ENCODE assay signal across 9 cellular contexts in the genomic region with DNA sequence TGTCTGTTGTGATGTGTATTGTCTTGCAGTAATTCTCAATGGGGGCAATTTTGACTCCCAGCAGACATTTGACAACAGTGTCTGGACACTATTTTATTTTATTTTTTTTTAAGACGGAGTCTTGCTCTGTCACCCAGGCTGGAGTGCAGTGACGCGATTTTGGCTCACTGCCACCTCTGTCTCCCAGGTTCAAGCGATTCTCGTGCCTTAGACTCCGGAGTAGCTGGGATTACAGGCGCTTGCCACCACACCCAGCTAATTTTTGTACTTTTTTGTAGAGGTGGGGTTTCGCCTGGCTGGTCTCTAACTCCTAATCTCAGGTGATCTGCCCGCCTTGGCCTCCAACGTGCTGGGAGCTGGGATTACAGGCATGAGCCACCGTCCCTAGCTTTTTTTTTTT. TPM values are rescaled to one million over a fixed set of nuclear protein-coding genes. Genes with fewer than 3 reads are reported as not detected.
A peak's percentile ranks its signal among the peaks of the same experiment; 100 is the strongest.
DNase-seq lines count a peak whose midpoint lies in the region; FAIRE-seq and TF ChIP-seq lines count a peak whose summit lies in the region.
"Had no signal": no experiment of that assay in that cellular context is flagged by ENCODE, and none has a peak within 500 bp of the region (broad histone marks: within the 10 kb centered on the region; RNA-seq: fewer than 3 reads in every experiment).

No MANE protein-coding gene starts in this region.

- H3K23me2 ChIP-seq in H1 (ENCODE audit: low read depth, low read length): peaks cover 10% of the 10 kb centered on the region

- peaks cover 3 to 13% (median 8%) of the 10 kb centered on the region in 4 experiments; a peak in 7 of 8 replicates for H3K36me3 ChIP-seq in H1 (ENCODE audit: control insufficient read depth in 2 of 4, insufficient read depth in 4 of 4, low read length in 3 of 4)
- peaks cover 37% of the 10 kb centered on the region for H3K36me3 ChIP-seq in suprapubic skin

- no peak overlapping the region for H2BK5ac ChIP-seq in H1 (ENCODE audit: low read depth, low read length)

- peaks cover 5% of the 10 kb centered on the region for H3K79me1 ChIP-seq in H1 (ENCODE audit: low read depth, low read length)

- H3K4me1 Mint-ChIP-seq in activated naive CD4-positive, alpha-beta T cell treated with anti-CD3 and anti-CD28 coated beads, Interleukin-2, amount 10 ng/mL, durations not matched to agents 7 days and 5 days: peaks cover 72% of the 10 kb centered on the region

- H3K4me3 ChIP-seq in H1 (ENCODE audit: extremely low read depth in 1 of 4, insufficient read depth in 2 of 4, low read depth in 3 of 4, low read length in 4 of 4) (no peak overlapping the region), suprapubic skin (peak overlapping the region; percentile 95)

- H3K56ac ChIP-seq in H1 (replicated peaks; ENCODE audit: insufficient read length, low read depth, low read length): no peak overlapping the region

- H3K14ac ChIP-seq in H1 (ENCODE audit: insufficient read length): no peak overlapping the region

- H3K27me3 ChIP-seq in H1 (replicated peaks in 1 of 4; ENCODE audit: control insufficient read depth in 3 of 4, extremely low read depth in 1 of 4, insufficient read depth in 3 of 4, low read length in 3 of 4) (no peaks in the 10 kb centered on the region), suprapubic skin (no peaks in the 10 kb centered on the region)

- DNase-seq in activated naive CD4-positive, alpha-beta T cell treated with anti-CD3 and anti-CD28 coated beads, Interleukin-2, amount 10 ng/mL, durations not matched to agents 7 days and 5 days: no peak
- no peak for DNase-seq in activated naive CD4-positive, alpha-beta T cell treated with anti-CD3 and anti-CD28 coated beads, Interleukin-2, amount 50 U/mL, for 16 hours
- DNase-seq in H1 (ENCODE audit: low read depth in 1 of 2, low spot score in 2 of 2) (no peak), suprapubic skin (ENCODE audit: low spot score in 2 of 2) (no peak), HPDE6-E6E7 (ENCODE audit: extremely low spot score) (no peak), caudate nucleus (lab: John Stamatoyannopoulos, UW) (no peak)
- DNase-seq: NCI-H1436 treated with DMSO at 0.1 percent for 48 hours; stimulated activated CD4-positive, alpha-beta T cell treated with anti-CD3 and anti-CD28 coated beads, Interleukin-4, amount 100 ng/mL, for 4 hours had no signal

- no peak overlapping the region for H2BK20ac ChIP-seq in H1 (ENCODE audit: low read length)

- 0 out of 2 replicates have a peak overlapping the region, but pooled peaks have one; percentile 21 for H4K8ac ChIP-seq in H1 (ENCODE audit: extremely low read depth, insufficient read depth, low read length)

- no peak overlapping the region for H4K5ac ChIP-seq in H1 (ENCODE audit: insufficient read length, low read depth, low read length)

- H2AFZ ChIP-seq in H1 (ENCODE audit: low read length): no peak overlapping the region

- H3K27me3 Mint-ChIP-seq in activated naive CD4-positive, alpha-beta T cell treated with anti-CD3 and anti-CD28 coated beads, Interleukin-2, amount 10 ng/mL, durations not matched to agents 7 days and 5 days: peaks cover 6% of the 10 kb centered on the region

- no peak overlapping the region for H3K23ac ChIP-seq in H1 (ENCODE audit: insufficient read length)

- no peak overlapping the region for H2BK12ac ChIP-seq in H1 (ENCODE audit: low read depth, low read length)

- H2AK5ac ChIP-seq in H1 (ENCODE audit: low read depth, low read length): no peak overlapping the region

- peaks cover 0 to 9% of the 10 kb centered on the region in 2 experiments; a peak in 2 of 4 replicates for H3K79me2 ChIP-seq in H1 (ENCODE audit: control insufficient read depth in 1 of 2, insufficient read depth in 2 of 2, low read length in 2 of 2)

- no peaks in the 10 kb centered on the region for H3K9me3 ChIP-seq in H1 (ENCODE audit: insufficient read depth in 2 of 2, low read depth in 1 of 2, low read length in 1 of 2)
- no peaks in the 10 kb centered on the region for H3K9me3 ChIP-seq in suprapubic skin

- H3K9ac ChIP-seq in H1 (replicated peaks in 1 of 4; ENCODE audit: extremely low read depth in 1 of 4, low read depth in 3 of 4, low read length in 3 of 4): no peak overlapping the region

- no peak overlapping the region for H3K18ac ChIP-seq in H1 (ENCODE audit: extremely low read depth, low read length)

- POLR2A ChIA-PET in H1 (lab: Charles Lee; ENCODE audit: partially characterized antibody): interaction anchor here (0.7 to 12.5 kb wide), 6 partner anchors 8 to 34 kb away, joined by 3 to 104 read pairs (median 6); partner anchors contain the start of genes CABP4, CARNS1 and PTPRCAP

- TF ChIP-seq EP300 in H1 (IDR thresholded peaks at IDR 0.05; ENCODE audit: borderline replicate concordance in 1 of 2, low read depth in 2 of 2, low read length in 2 of 2) (no peak), suprapubic skin (IDR thresholded peaks at IDR 0.05) (no peak)

- peak overlapping the region; percentile 95 for H3K27ac Mint-ChIP-seq in activated naive CD4-positive, alpha-beta T cell treated with anti-CD3 and anti-CD28 coated beads, Interleukin-2, amount 10 ng/mL, durations not matched to agents 7 days and 5 days

- peaks cover 0 to 6% of the 10 kb centered on the region in 2 experiments for H4K20me1 ChIP-seq in H1 (replicated peaks in 1 of 2; ENCODE audit: control insufficient read depth in 1 of 2, insufficient read depth in 2 of 2, low read length in 2 of 2)

- peak overlapping the region in 1 of 2 experiments; percentile 60; a peak in 1 of 4 replicates for H3K4me2 ChIP-seq in H1 (ENCODE audit: insufficient read depth in 1 of 2, low read depth in 2 of 2, low read length in 2 of 2)

- TF ChIP-seq POLR2A in H1 (IDR thresholded peaks at IDR 0.05; ENCODE audit: control extremely low read depth in 1 of 2, low read depth in 2 of 2, low read length in 2 of 2) (no peak), suprapubic skin (IDR thresholded peaks at IDR 0.05) (no peak)

- TF ChIP-seq CTCF in H1 (IDR thresholded peaks at IDR 0.05; ENCODE audit: control extremely low read depth in 1 of 3, insufficient read depth in 1 of 3, low read depth in 1 of 3, low read length in 3 of 3) (no peak), suprapubic skin (IDR thresholded peaks at IDR 0.05) (no peak)

- no peaks in the 10 kb centered on the region for H3K9me3 Mint-ChIP-seq in activated naive CD4-positive, alpha-beta T cell treated with anti-CD3 and anti-CD28 coated beads, Interleukin-2, amount 10 ng/mL, durations not matched to agents 7 days and 5 days

- H2BK15ac ChIP-seq in H1 (ENCODE audit: low read length): no peak overlapping the region

- H3K4me1 ChIP-seq in H1 (replicated peaks in 1 of 4; ENCODE audit: control insufficient read depth in 3 of 4, insufficient read depth in 4 of 4, low read length in 3 of 4): peaks cover 0 to 12% (median 4%) of the 10 kb centered on the region in 4 experiments; a peak in 6 of 7 replicates
- peaks cover 36% of the 10 kb centered on the region for H3K4me1 ChIP-seq in suprapubic skin

- FAIRE-seq in H1 (lab: Jason Lieb, UNC): no peak

- no peak overlapping the region for H4K91ac ChIP-seq in H1 (replicated peaks; ENCODE audit: insufficient read length, low read length)

- H3K36me3 Mint-ChIP-seq in activated naive CD4-positive, alpha-beta T cell treated with anti-CD3 and anti-CD28 coated beads, Interleukin-2, amount 10 ng/mL, durations not matched to agents 7 days and 5 days: peaks cover 16% of the 10 kb centered on the region

- 93% methylated on average over 11 of the region's 11 CpGs; no CpG with 5 or more reads in 1 of the 2 experiments for WGBS in H1 (ENCODE audit: extremely low coverage in 1 of 2, insufficient coverage in 1 of 2, insufficient read length in 1 of 2, insufficient replicate concordance in 2 of 2, low coverage in 1 of 2, low lambda C conversion rate in 2 of 2, missing lambda C conversion rate in 1 of 2), 2 experiments
- WGBS in suprapubic skin: 53% methylated on average over 11 of the region's 11 CpGs

- CTCF ChIA-PET in activated naive CD4-positive, alpha-beta T cell treated with anti-CD3 and anti-CD28 coated beads, Interleukin-2, amount 10 ng/mL, durations not matched to agents 7 days and 5 days (lab: Charles Lee): no interaction called here
- CTCF ChIA-PET in H1 (lab: Charles Lee; ENCODE audit: partially characterized antibody): interaction anchor here (3.8 kb wide), 1 partner anchor 29 kb away, joined by 10 read pairs; the partner anchor contains the start of gene PPP1CA

- H3K27ac ChIP-seq in H1 (ENCODE audit: low read depth, low read length) (no peak overlapping the region), suprapubic skin (peak overlapping the region; percentile 96), caudate nucleus (ENCODE audit: low read depth, low read length) (no peak overlapping the region)

- no peak overlapping the region for H3K4ac ChIP-seq in H1 (replicated peaks; ENCODE audit: insufficient read length, low read depth, low read length)

- TF ChIP-seq RAD21 in H1 (IDR thresholded peaks at IDR 0.05 in 1 of 2, conservative IDR thresholded peaks at IDR 0.05 in 1 of 2; ENCODE audit: low read depth in 2 of 2, low read length in 2 of 2): no peak

- H2BK120ac ChIP-seq in H1 (replicated peaks; ENCODE audit: low read depth, low read length): no peak overlapping the region

- H3K4me3 Mint-ChIP-seq in activated naive CD4-positive, alpha-beta T cell treated with anti-CD3 and anti-CD28 coated beads, Interleukin-2, amount 10 ng/mL, durations not matched to agents 7 days and 5 days: peak overlapping the region; percentile 98

RNA-seq across cellular contexts. Expression of gene RPS6KB2, which starts 1.4 kb away (rescaled TPM):
- total RNA-seq in H1 (2021; fragmentation: NEBNext Ultra II Directional; extraction: Animal tissue kit (Norgen Biotek cat#: 25700)): 41.0 and 43.9 TPM in 2 replicates
- 47.1 and 58.6 TPM in 2 replicates for polyA plus RNA-seq in H1 (2011; rRNA removed)
- polyA plus RNA-seq in H1 (2011; cell fraction: cytosol; rRNA removed): 54.3 TPM
- polyA plus RNA-seq in H1 (2011; cell fraction: nucleus; rRNA removed): 104 TPM
- 31.6 to 44.5 TPM (median 41.0 TPM) in 4 replicates for polyA plus RNA-seq in H1 (2012, experiment 1 of 2)
- 44.7 TPM for polyA plus RNA-seq in H1 (2012, experiment 2 of 2)
- polyA plus RNA-seq in H1 (2013, experiment 1 of 2): 27.6 TPM
- 27.9 TPM for polyA plus RNA-seq in H1 (2013, experiment 2 of 2)
- polyA minus RNA-seq in H1 (2011; rRNA and poly(A)+ RNA removed): 36.3 and 41.7 TPM in 2 replicates
- 30.8 TPM for polyA minus RNA-seq in H1 (2011; cell fraction: cytosol; rRNA and poly(A)+ RNA removed)
- 44.4 TPM for polyA minus RNA-seq in H1 (2011; cell fraction: nucleus; rRNA and poly(A)+ RNA removed)
- total RNA-seq in suprapubic skin: 100 to 1,000 TPM; 147 to 193 (median 158) TPM

RNA-seq across cellular contexts. Expression of gene PTPRCAP, which starts 7.8 kb away (rescaled TPM):
- 0.78 and 1.4 TPM in 2 replicates for total RNA-seq in H1 (2021; fragmentation: NEBNext Ultra II Directional; extraction: Animal tissue kit (Norgen Biotek cat#: 25700))
- 6.7 and 9.5 TPM in 2 replicates for polyA plus RNA-seq in H1 (2011; rRNA removed)
- polyA plus RNA-seq in H1 (2011; cell fraction: cytosol; rRNA removed): 6.7 TPM
- polyA plus RNA-seq in H1 (2011; cell fraction: nucleus; rRNA removed): 39.1 TPM
- polyA plus RNA-seq in H1 (2012, experiment 1 of 2): 3.0 to 3.5 TPM (median 3.2 TPM) in 4 replicates
- polyA plus RNA-seq in H1 (2012, experiment 2 of 2): 1.9 TPM
- 1.2 TPM for polyA plus RNA-seq in H1 (2013, experiment 1 of 2)
- 0.85 TPM for polyA plus RNA-seq in H1 (2013, experiment 2 of 2)
- 0.28 and 0.44 TPM in 2 replicates for polyA minus RNA-seq in H1 (2011; rRNA and poly(A)+ RNA removed)
- polyA minus RNA-seq in H1 (2011; cell fraction: cytosol; rRNA and poly(A)+ RNA removed): 2.3 TPM
- polyA minus RNA-seq in H1 (2011; cell fraction: nucleus; rRNA and poly(A)+ RNA removed): 5.0 TPM
- total RNA-seq in suprapubic skin: 1 to 10 TPM in 2 of 4 donors, under 1 TPM in 2; 0.59 to 4.3 (median 2.0) TPM

RNA-seq across cellular contexts. Expression of gene CORO1B, which starts 13.6 kb away (rescaled TPM):
- 77.1 and 84.3 TPM in 2 replicates for total RNA-seq in H1 (2021; fragmentation: NEBNext Ultra II Directional; extraction: Animal tissue kit (Norgen Biotek cat#: 25700))
- 131 and 148 TPM in 2 replicates for polyA plus RNA-seq in H1 (2011; rRNA removed)
- polyA plus RNA-seq in H1 (2011; cell fraction: cytosol; rRNA removed): 141 TPM
- polyA plus RNA-seq in H1 (2011; cell fraction: nucleus; rRNA removed): 193 TPM
- 50.9 to 80.4 TPM (median 78.0 TPM) in 4 replicates for polyA plus RNA-seq in H1 (2012, experiment 1 of 2)
- 77.6 TPM for polyA plus RNA-seq in H1 (2012, experiment 2 of 2)
- polyA plus RNA-seq in H1 (2013, experiment 1 of 2): 61.1 TPM
- polyA plus RNA-seq in H1 (2013, experiment 2 of 2): 55.9 TPM
- 47.7 and 82.2 TPM in 2 replicates for polyA minus RNA-seq in H1 (2011; rRNA and poly(A)+ RNA removed)
- polyA minus RNA-seq in H1 (2011; cell fraction: cytosol; rRNA and poly(A)+ RNA removed): 51.7 TPM
- polyA minus RNA-seq in H1 (2011; cell fraction: nucleus; rRNA and poly(A)+ RNA removed): 65.5 TPM
- total RNA-seq in suprapubic skin: 10 to 100 TPM; 46.7 to 64.2 (median 47.1) TPM

RNA-seq across cellular contexts. Expression of gene CARNS1, which starts 14.2 kb away (rescaled TPM):
- total RNA-seq in H1 (2021; fragmentation: NEBNext Ultra II Directional; extraction: Animal tissue kit (Norgen Biotek cat#: 25700)): 0.61 and 1.1 TPM in 2 replicates
- 0.82 and 0.96 TPM in 2 replicates for polyA plus RNA-seq in H1 (2011; rRNA removed)
- 1.1 TPM for polyA plus RNA-seq in H1 (2011; cell fraction: cytosol; rRNA removed)
- 5.7 TPM for polyA plus RNA-seq in H1 (2011; cell fraction: nucleus; rRNA removed)
- 0.72 to 2.2 TPM (median 1.1 TPM) in 4 replicates for polyA plus RNA-seq in H1 (2012, experiment 1 of 2)
- 0.47 TPM for polyA plus RNA-seq in H1 (2012, experiment 2 of 2)
- 0.51 TPM for polyA plus RNA-seq in H1 (2013, experiment 1 of 2)
- 0.31 TPM for polyA plus RNA-seq in H1 (2013, experiment 2 of 2)
- 0.47 and 0.54 TPM in 2 replicates for polyA minus RNA-seq in H1 (2011; rRNA and poly(A)+ RNA removed)
- 0.22 TPM for polyA minus RNA-seq in H1 (2011; cell fraction: cytosol; rRNA and poly(A)+ RNA removed)
- 1.4 TPM for polyA minus RNA-seq in H1 (2011; cell fraction: nucleus; rRNA and poly(A)+ RNA removed)
- under 1 TPM; 0.21 to 0.94 (median 0.74) TPM for total RNA-seq in suprapubic skin

RNA-seq across cellular contexts. Expression of gene GPR152, which starts 22.8 kb away (rescaled TPM):
- total RNA-seq in H1 (2021; fragmentation: NEBNext Ultra II Directional; extraction: Animal tissue kit (Norgen Biotek cat#: 25700)): not detected in 2 replicates
- polyA plus RNA-seq in H1 (2011; rRNA removed): not detected in 2 replicates
- polyA plus RNA-seq in H1 (2011; cell fraction: cytosol; rRNA removed): not detected
- polyA plus RNA-seq in H1 (2011; cell fraction: nucleus; rRNA removed): not detected
- not detected in 4 replicates for polyA plus RNA-seq in H1 (2012, experiment 1 of 2)
- not detected for polyA plus RNA-seq in H1 (2012, experiment 2 of 2)
- polyA plus RNA-seq in H1 (2013, experiment 1 of 2): not detected
- polyA plus RNA-seq in H1 (2013, experiment 2 of 2): not detected
- not detected in 2 replicates for polyA minus RNA-seq in H1 (2011; rRNA and poly(A)+ RNA removed)
- polyA minus RNA-seq in H1 (2011; cell fraction: cytosol; rRNA and poly(A)+ RNA removed): not detected
- not detected for polyA minus RNA-seq in H1 (2011; cell fraction: nucleus; rRNA and poly(A)+ RNA removed)
- total RNA-seq in suprapubic skin: under 1 TPM in 1 of 4 donors, not detected in 3; 0.34 TPM
- total RNA-seq: cerebellum had no signal
